Comparison of ENCODE assay signal across 8 cellular contexts in genomic region chr4:48830706-48831531, GRCh38. TPM values are rescaled to one million over a fixed set of nuclear protein-coding genes. Genes with fewer than 3 reads are reported as not detected.
DNase-seq lines count a peak whose midpoint lies in the region; ATAC-seq and TF ChIP-seq lines count a peak whose summit lies in the region.

TSS of gene OCIAD1 (plus strand) at chr4:48831088. CDS start at chr4:48832625, 1,537 bp downstream.

- ATAC-seq in GM23338 (peak; percentile 98), naive B cell (ENCODE audit: low read depth in 2 of 2) (peak; percentile 95 to 96)
- ATAC-seq in stimulated activated memory B cell treated with anti-CD40 and anti-IgM and Interleukin-4, amounts not matched to agents 10 μg/mL and 1 μg/mL and 100 μg/mL, for 72 hours, result peak; percentile 100

- H3K9me3 Mint-ChIP-seq in GM23338 (peaks cover 6% of the 10 kb centered on the region; the same call in 2 of the 3 replicates), naive B cell (peaks cover 0 to 7% (median 0%) of the 10 kb centered on the region in 7 donors)
- H3K9me3 Mint-ChIP-seq in stimulated activated memory B cell treated with anti-CD40 and anti-IgM and Interleukin-4, amounts not matched to agents 10 μg/mL and 1 μg/mL and 100 μg/mL, for 72 hours, result no peaks in the 10 kb centered on the region

- no peaks in the 10 kb centered on the region for H3K9me3 ChIP-seq in DOHH2 (ENCODE audit: control insufficient read depth, insufficient read depth, low read length)

- DNase-seq in GM23338 (ENCODE audit: low spot score), result peak; percentile 100
- peak; percentile 99 for DNase-seq in LHCN-M2 (ENCODE audit: low read depth)
- DNase-seq in RPMI8226, result peak; percentile 97
- peak; percentile 82 to 90 for DNase-seq in activated T-helper 1 cell treated with anti-CD3 and anti-CD28 coated beads, Interleukin-2, amount 50 U/mL, for 16 hours (ENCODE audit: low read depth in 1 of 2, low spot score in 1 of 2)
- peak; percentile 99 for DNase-seq in fibroblast of gingiva (ENCODE audit: low read depth)
- peak; percentile 94 for DNase-seq in naive B cell

- no peaks in the 10 kb centered on the region for H3K9me2 ChIP-seq in DOHH2 (replicated peaks; ENCODE audit: control insufficient read depth, low read length)
- no peaks in the 10 kb centered on the region for H3K9me2 ChIP-seq in GM23338 (ENCODE audit: insufficient read depth)

- H3K27me3 Mint-ChIP-seq in GM23338 (ENCODE audit: insufficient read depth, low read depth, poor library complexity) (peaks cover 8% of the 10 kb centered on the region), naive B cell (peaks cover 0 to 5% (median 0%) of the 10 kb centered on the region in 3 donors)
- H3K27me3 Mint-ChIP-seq in stimulated activated memory B cell treated with anti-CD40 and anti-IgM and Interleukin-4, amounts not matched to agents 10 μg/mL and 1 μg/mL and 100 μg/mL, for 72 hours, result peaks cover 2% of the 10 kb centered on the region

- H3K36me3 Mint-ChIP-seq in GM23338 (ENCODE audit: low read depth) (peaks cover 43% of the 10 kb centered on the region), naive B cell (peaks cover 3 to 5% of the 10 kb centered on the region in 2 donors)
- peaks cover 11% of the 10 kb centered on the region for H3K36me3 Mint-ChIP-seq in stimulated activated memory B cell treated with anti-CD40 and anti-IgM and Interleukin-4, amounts not matched to agents 10 μg/mL and 1 μg/mL and 100 μg/mL, for 72 hours

- H3K4me1 ChIP-seq in DOHH2 (ENCODE audit: control insufficient read depth, low read length) (peaks cover 25% of the 10 kb centered on the region), GM23338 (ENCODE audit: insufficient read depth) (0 out of 2 replicates have a peak, but pooled peaks cover 3% of the 10 kb centered on the region)

- H3K4me3 ChIP-seq in DOHH2 (ENCODE audit: low read length) (peak within 1 kb of the TSS; percentile 100), GM23338 (peak within 1 kb of the TSS; percentile 95)

- H3K4me1 Mint-ChIP-seq in GM23338 (peaks cover 17% of the 10 kb centered on the region), naive B cell (peaks cover 15 to 31% (median 19%) of the 10 kb centered on the region in 3 donors)
- peaks cover 11% of the 10 kb centered on the region for H3K4me1 Mint-ChIP-seq in stimulated activated memory B cell treated with anti-CD40 and anti-IgM and Interleukin-4, amounts not matched to agents 10 μg/mL and 1 μg/mL and 100 μg/mL, for 72 hours

- H4K20me1 ChIP-seq in DOHH2 (ENCODE audit: control insufficient read depth, insufficient read depth, low read depth, low read length), result no peaks in the 10 kb centered on the region
- no peaks in the 10 kb centered on the region for H4K20me1 ChIP-seq in GM23338 (replicated peaks; ENCODE audit: insufficient read depth)

- H3K4me3 Mint-ChIP-seq in GM23338 (peak within 1 kb of the TSS; percentile 100), naive B cell (peak within 1 kb of the TSS; percentile 96 to 100 (median 100))
- H3K4me3 Mint-ChIP-seq in stimulated activated memory B cell treated with anti-CD40 and anti-IgM and Interleukin-4, amounts not matched to agents 10 μg/mL and 1 μg/mL and 100 μg/mL, for 72 hours, result peak within 1 kb of the TSS; percentile 98

- H3F3A ChIP-seq in DOHH2 (ENCODE audit: control insufficient read depth, insufficient read depth) (no peaks in the 10 kb centered on the region), GM23338 (replicated peaks; ENCODE audit: low read depth) (no peaks in the 10 kb centered on the region; the same call in 1 of the 2 replicates)

- H3K27ac ChIP-seq in DOHH2 (ENCODE audit: low read depth, low read length), result peak within 1 kb of the TSS; percentile 91
- H3K27ac ChIP-seq in GM23338 (ENCODE audit: low read depth), result peak within 1 kb of the TSS; percentile 100

- H3K79me2 ChIP-seq in DOHH2 (ENCODE audit: control insufficient read depth, low read length) (peaks cover 46% of the 10 kb centered on the region), GM23338 (replicated peaks; ENCODE audit: insufficient read depth) (peaks cover 48% of the 10 kb centered on the region)

- H3K27ac Mint-ChIP-seq in GM23338 (peak within 1 kb of the TSS; percentile 100), naive B cell (peak within 1 kb of the TSS; percentile 100)
- H3K27ac Mint-ChIP-seq in stimulated activated memory B cell treated with anti-CD40 and anti-IgM and Interleukin-4, amounts not matched to agents 10 μg/mL and 1 μg/mL and 100 μg/mL, for 72 hours, result peak within 1 kb of the TSS; percentile 100

- H3K36me3 ChIP-seq in DOHH2 (ENCODE audit: control insufficient read depth, low read length) (peaks cover 47% of the 10 kb centered on the region), GM23338 (ENCODE audit: insufficient read depth) (peaks cover 20% of the 10 kb centered on the region)

- H3K4me2 ChIP-seq in DOHH2 (ENCODE audit: low read length) (peak within 1 kb of the TSS; percentile 85), GM23338 (peak within 1 kb of the TSS; percentile 79)

- TF ChIP-seq CTCF in DOHH2 (IDR thresholded peaks at IDR 0.05; ENCODE audit: low read depth, low read length, poor library complexity, severe bottlenecking) (no peak), GM23338 (conservative IDR thresholded peaks at IDR 0.05; ENCODE audit: low read depth in 2 of 2) (no peak)

- H3K27me3 ChIP-seq in DOHH2 (ENCODE audit: control insufficient read depth, low read length) (no peaks in the 10 kb centered on the region), GM23338 (ENCODE audit: insufficient read depth) (no peaks in the 10 kb centered on the region)

- peak within 1 kb of the TSS; percentile 67 for H2AFZ ChIP-seq in GM23338

TF ChIP-seq in GM23338, 12 proteins besides CTCF, POLR2A, EP300 and RAD21 (continues in another document):
- TF ChIP-seq ZNF331 (CRISPR knock-in tag; IDR thresholded peaks at IDR 0.05; ENCODE audit: low read depth) (no peak), CREB1 (CRISPR knock-in tag; IDR thresholded peaks at IDR 0.05; ENCODE audit: low read depth) (peak; percentile 95), STAT1 (IDR thresholded peaks at IDR 0.05; ENCODE audit: unreplicated experiment) (no peak), JUNB (IDR thresholded peaks at IDR 0.05; ENCODE audit: unreplicated experiment) (no peak), ETS1 (IDR thresholded peaks at IDR 0.05) (peak; percentile 71), POLR2AphosphoS5 (IDR thresholded peaks at IDR 0.05; ENCODE audit: low read depth) (peak; percentile 69), EZH2phosphoT487 (IDR thresholded peaks at IDR 0.05; ENCODE audit: unreplicated experiment) (no peak), REST (IDR thresholded peaks at IDR 0.05; ENCODE audit: unreplicated experiment) (no peak), EZH2 (IDR thresholded peaks at IDR 0.05; ENCODE audit: low read depth, unreplicated experiment) (no peak), NANOG (IDR thresholded peaks at IDR 0.05; ENCODE audit: borderline replicate concordance) (no peak)

RNA-seq across cellular contexts. Expression of gene OCIAD1, which starts in this region (rescaled TPM):
- 125 and 168 TPM in 2 replicates for total RNA-seq in GM23338 (2014; rRNA removed; shearing (Covaris generic))
- polyA plus RNA-seq in GM23338 (2016; fragmentation: Nextera tagmentation; extraction: Ambion mirVana) (166 and 190 TPM in 2 replicates), naive B cell (ENCODE audit: low read depth in 6 of 6) (100 to 1,000 TPM; 190 to 222 (median 202) TPM)
- total RNA-seq in LHCN-M2 (2014; rRNA removed), result 161 and 182 TPM in 2 replicates
- 81.6 TPM for polyA plus RNA-seq in LHCN-M2 (2012)

Comparison
In these comparisons a context has a peak if more than half of its experiments do, and no peak if none do; other contexts are left out.
1. Peak in every context shown above with its lines: DNase-seq, ATAC-seq, H3K4me3 ChIP-seq and H3K27ac ChIP-seq.